In genomic region chr1:109282952-109283747, GRCh38 we compare ENCODE assay signal across 1 cellular context.
TF ChIP-seq lines count a peak whose summit lies in the region.

TSS of gene PSRC1 (minus strand) at chr1:109283145.

TF ChIP-seq in HEK293, 187 proteins besides CTCF, POLR2A, EP300 and RAD21 (continued from another document and continues in another):
- TF ChIP-seq ZNF521 (tag by site-specific recombination; IDR thresholded peaks at IDR 0.05) (no peak), ZNF548 (tag by site-specific recombination; IDR thresholded peaks at IDR 0.05) (no peak), ZNF677 (tag by site-specific recombination; IDR thresholded peaks at IDR 0.05) (no peak), ZNF777 (tag by site-specific recombination; IDR thresholded peaks at IDR 0.05; ENCODE audit: borderline replicate concordance) (no peak), ZNF302 (tag by site-specific recombination; IDR thresholded peaks at IDR 0.05; ENCODE audit: low read depth) (no peak), MEIS1 (CRISPR knock-in tag; IDR thresholded peaks at IDR 0.05; ENCODE audit: borderline replicate concordance) (no peak), HOXC10 (CRISPR knock-in tag; IDR thresholded peaks at IDR 0.05) (no peak), HOXA7 (CRISPR knock-in tag; IDR thresholded peaks at IDR 0.05; ENCODE audit: borderline replicate concordance) (no peak), ZFHX2 (tag by site-specific recombination; conservative IDR thresholded peaks at IDR 0.05) (peak; percentile 61; the same call in 1 of the 2 replicates), ZNF623 (tag by site-specific recombination; IDR thresholded peaks at IDR 0.05) (no peak; the same call in 1 of the 2 replicates), ZSCAN4 (tag by site-specific recombination; IDR thresholded peaks at IDR 0.05) (no peak), YY2 (tag by site-specific recombination; IDR thresholded peaks at IDR 0.05) (no peak), OVOL3 (tag by site-specific recombination; IDR thresholded peaks at IDR 0.05) (no peak), ZNF341 (tag by site-specific recombination; IDR thresholded peaks at IDR 0.05; ENCODE audit: low read depth) (peak; percentile 90), ZBTB8A (tag by site-specific recombination; IDR thresholded peaks at IDR 0.05) (peak; percentile 33; the same call in 1 of the 2 replicates), SCRT2 (tag by site-specific recombination; IDR thresholded peaks at IDR 0.05) (peak; percentile 100), ZNF248 (tag by site-specific recombination; IDR thresholded peaks at IDR 0.05) (no peak), GLIS2 (tag by site-specific recombination; IDR thresholded peaks at IDR 0.05) (peak; percentile 89), ZSCAN23 (tag by site-specific recombination; IDR thresholded peaks at IDR 0.05) (no peak), HOXD13 (CRISPR knock-in tag; IDR thresholded peaks at IDR 0.05; ENCODE audit: borderline replicate concordance) (no peak), ZNF266 (tag by site-specific recombination; IDR thresholded peaks at IDR 0.05; ENCODE audit: low read depth) (no peak), OSR2 (tag by site-specific recombination; IDR thresholded peaks at IDR 0.05) (no peak), GFI1B (tag by site-specific recombination; IDR thresholded peaks at IDR 0.05) (no peak), ZNF121 (tag by site-specific recombination; IDR thresholded peaks at IDR 0.05) (no peak), ZBTB48 (tag by site-specific recombination; IDR thresholded peaks at IDR 0.05) (no peak), SCRT1 (tag by site-specific recombination; IDR thresholded peaks at IDR 0.05; ENCODE audit: borderline replicate concordance) (peak; percentile 100), ZNF426 (tag by site-specific recombination; IDR thresholded peaks at IDR 0.05) (no peak), ZBTB11 (tag by site-specific recombination; conservative IDR thresholded peaks at IDR 0.05; ENCODE audit: low read depth) (peak; percentile 89), ZNF501 (tag by site-specific recombination; IDR thresholded peaks at IDR 0.05) (peak; percentile 67), ZNF561 (tag by site-specific recombination; IDR thresholded peaks at IDR 0.05; ENCODE audit: borderline replicate concordance) (peak; percentile 49; the same call in 1 of the 2 replicates), ZNF423 (tag by site-specific recombination; IDR thresholded peaks at IDR 0.05) (no peak), ZNF555 (tag by site-specific recombination; conservative IDR thresholded peaks at IDR 0.05) (no peak), REPIN1 (tag by site-specific recombination; IDR thresholded peaks at IDR 0.05; ENCODE audit: low read depth) (peak; percentile 41; the same call in 1 of the 2 replicates), ZNF747 (tag by site-specific recombination; IDR thresholded peaks at IDR 0.05) (no peak), ZNF624 (tag by site-specific recombination; IDR thresholded peaks at IDR 0.05) (no peak), ZBTB44 (tag by site-specific recombination; IDR thresholded peaks at IDR 0.05) (no peak), MZF1 (tag by site-specific recombination; IDR thresholded peaks at IDR 0.05; ENCODE audit: borderline replicate concordance) (no peak), ZSCAN18 (tag by site-specific recombination; IDR thresholded peaks at IDR 0.05) (no peak), ZNF155 (tag by site-specific recombination; IDR thresholded peaks at IDR 0.05) (no peak), ZSCAN5A (tag by site-specific recombination; IDR thresholded peaks at IDR 0.05) (no peak), FEZF1 (tag by site-specific recombination; IDR thresholded peaks at IDR 0.05) (no peak), SETDB1 (IDR thresholded peaks at IDR 0.05; ENCODE audit: insufficient read length, low read length) (no peak), KLF1 (tag by site-specific recombination; IDR thresholded peaks at IDR 0.05) (peak; percentile 60), ZBTB21 (tag by site-specific recombination; IDR thresholded peaks at IDR 0.05) (no peak), ZNF629 (tag by site-specific recombination; IDR thresholded peaks at IDR 0.05) (peak; percentile 43), REST (tag by site-specific recombination; IDR thresholded peaks at IDR 0.05) (peak; percentile 11; the same call in 1 of the 2 replicates), ZNF362 (tag by site-specific recombination; IDR thresholded peaks at IDR 0.05) (no peak), ZNF518A (tag by site-specific recombination; conservative IDR thresholded peaks at IDR 0.05; ENCODE audit: low read depth) (0 out of 2 replicates have a peak, but pooled peaks have one; percentile 19), ZNF391 (tag by site-specific recombination; IDR thresholded peaks at IDR 0.05; ENCODE audit: borderline replicate concordance, low read depth) (peak; percentile 22; the same call in 1 of the 2 replicates)
